Comparison of ENCODE assay signal across 8 cellular contexts in genomic region chr4:72326692-72327632, GRCh38.
DNase-seq lines count a peak whose midpoint lies in the region; ATAC-seq and TF ChIP-seq lines count a peak whose summit lies in the region.

No MANE protein-coding gene starts in this region.

- H3K36me3 ChIP-seq in Caco-2 (ENCODE audit: control insufficient read depth, insufficient read depth, low read length) = no peaks in the 10 kb centered on the region
- no peaks in the 10 kb centered on the region for H3K36me3 ChIP-seq in tibial artery

- ATAC-seq in HG03378 (IDR thresholded peaks at IDR 0.05; ENCODE audit: unreplicated experiment) (peak; percentile 46), HG03175 (IDR thresholded peaks at IDR 0.05; ENCODE audit: unreplicated experiment) (no peak)

- no peaks in the 10 kb centered on the region for H3K27me3 Mint-ChIP-seq in Caco-2 (ENCODE audit: insufficient read depth, unreplicated experiment)

- H3K9me3 Mint-ChIP-seq in Caco-2 (ENCODE audit: unreplicated experiment) = no peaks in the 10 kb centered on the region

- H3K27me3 ChIP-seq in Caco-2 (replicated peaks; ENCODE audit: control insufficient read depth, insufficient read depth, low read length) = no peaks in the 10 kb centered on the region; the same call in 1 of the 2 replicates
- H3K27me3 ChIP-seq in tibial artery = no peaks in the 10 kb centered on the region

- H3K9me3 ChIP-seq in Caco-2 (no peaks in the 10 kb centered on the region), tibial artery (no peaks in the 10 kb centered on the region)

- intact Hi-C loops in Caco-2 (cut with micrococcal nuclease; ENCODE audit: unreplicated experiment) = loop anchor here (1.0 kb wide), 2 partner anchors 142 to 694 kb away; no protein-coding TSS in a partner anchor
- intact Hi-C loops in tibial artery (cut with DNase I; ENCODE audit: low total_unique reads) = no loop called here

- H3K4me3 Mint-ChIP-seq in Caco-2 (ENCODE audit: unreplicated experiment) = no peak overlapping the region

- DNase-seq in Caco-2 = peak in 1 of 2 experiments; percentile 21
- peak; percentile 19 to 48 for DNase-seq in SHP77 (lab: John Stamatoyannopoulos, UW)
- peak; percentile 28 for DNase-seq in fibroblast of the conjunctiva (ENCODE audit: low read depth)
- DNase-seq in tibial artery = no peak
- no peak for DNase-seq in activated CD4-positive, alpha-beta T cell treated with anti-CD3 and anti-CD28 coated beads for 48 hours
- no peak for DNase-seq in activated naive CD4-positive, alpha-beta T cell treated with anti-CD3 and anti-CD28 coated beads, Interleukin-2, amount 50 U/mL, for 16 hours

- no peak overlapping the region for H3K27ac ChIP-seq in tibial artery

- no peaks in the 10 kb centered on the region for H3K36me3 Mint-ChIP-seq in Caco-2 (ENCODE audit: insufficient read depth, unreplicated experiment)

- TF ChIP-seq CTCF in Caco-2 (IDR thresholded peaks at IDR 0.05; ENCODE audit: insufficient read depth in 1 of 2, low read depth in 1 of 2, low read length in 1 of 2, severe bottlenecking in 1 of 2, unreplicated experiment in 1 of 2) (peak; percentile 54 to 56), tibial artery (IDR thresholded peaks at IDR 0.05) (peak; percentile 40 to 55)

- H3K4me1 Mint-ChIP-seq in Caco-2 (ENCODE audit: low read depth, unreplicated experiment) = no peaks in the 10 kb centered on the region

- no peak overlapping the region for H3K27ac Mint-ChIP-seq in Caco-2 (ENCODE audit: unreplicated experiment)

- no peaks in the 10 kb centered on the region for H3K4me1 ChIP-seq in Caco-2
- no peaks in the 10 kb centered on the region for H3K4me1 ChIP-seq in tibial artery

- CTCF ChIA-PET in Caco-2 (lab: Charles Lee) = interaction anchor here (0.7 to 1.6 kb wide), 4 partner anchors 9 to 696 kb away, joined by 3 to 5 read pairs (median 4); no protein-coding TSS in a partner anchor

- POLR2A ChIA-PET in Caco-2 (lab: Charles Lee) = no interaction called here

- BruUV-seq in Caco-2 (replicated peaks; lab: Mats Ljungman, UMichigan) = no TSS peak

- H3K4me3 ChIP-seq in Caco-2 (ENCODE audit: low read depth, low read length) = no peak overlapping the region
- no peak overlapping the region for H3K4me3 ChIP-seq in tibial artery

Comparison
In these comparisons a context has a peak if more than half of its experiments do, and no peak if none do; other contexts are left out.
1. DNase-seq: peak in SHP77 (2 of 2) and fibroblast of the conjunctiva (single experiment); none in tibial artery (0 of 2), activated CD4-positive, alpha-beta T cell treated with anti-CD3 and anti-CD28 coated beads for 48 hours (single experiment) and activated naive CD4-positive, alpha-beta T cell treated with anti-CD3 and anti-CD28 coated beads, Interleukin-2, amount 50 U/mL, for 16 hours (single experiment).